Comparison of ENCODE assay signal across 1 cellular context in the genomic region with DNA sequence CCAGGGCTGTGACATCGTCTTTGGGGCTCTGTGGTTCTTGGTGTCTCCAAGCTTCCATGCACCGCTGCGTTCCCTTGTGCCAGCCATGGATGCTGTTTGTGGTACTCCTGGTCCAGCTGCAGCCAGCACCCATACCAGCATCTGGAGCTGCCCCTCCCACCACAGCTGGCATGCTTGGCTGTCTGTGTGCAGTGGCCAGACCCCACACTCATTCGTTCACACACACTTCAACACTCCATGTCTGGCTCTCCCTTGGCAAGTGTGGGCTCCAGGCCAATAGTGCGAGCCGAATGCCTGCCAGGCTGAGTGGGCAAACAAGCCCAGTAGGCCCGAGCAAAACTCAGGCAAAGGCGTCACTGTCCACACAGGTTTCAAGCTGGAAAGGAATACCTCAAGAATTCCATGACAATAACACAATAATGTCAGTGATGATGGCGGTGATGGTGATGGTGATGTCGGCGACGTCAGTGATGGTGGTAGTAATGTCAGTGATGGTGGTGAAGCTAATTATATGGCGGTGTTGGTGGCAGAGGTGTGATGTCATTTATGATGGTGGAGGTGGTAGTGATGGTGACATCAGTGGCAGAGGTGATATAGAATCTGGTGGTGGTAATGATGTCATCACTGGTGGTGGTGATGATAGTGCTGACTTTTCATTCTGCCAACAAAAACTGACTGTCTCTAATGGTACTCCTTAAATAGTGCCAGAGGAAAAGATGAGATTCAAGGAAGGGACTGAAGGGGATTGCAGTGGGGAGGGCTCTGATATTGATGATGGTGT.
A peak's percentile ranks its signal among the peaks of the same experiment; 100 is the strongest.
TF ChIP-seq lines count a peak whose summit lies in the region.

No MANE protein-coding gene starts in this region.

TF ChIP-seq in HEK293, 187 proteins besides CTCF, POLR2A, EP300 and RAD21 (continued from another document and continues in another):
- TF ChIP-seq ZNF580 (tag by site-specific recombination; IDR thresholded peaks at IDR 0.05) (no peak), ZNF423 (tag by site-specific recombination; IDR thresholded peaks at IDR 0.05) (no peak), ZNF48 (tag by site-specific recombination; IDR thresholded peaks at IDR 0.05) (no peak), ZNF350 (tag by site-specific recombination; IDR thresholded peaks at IDR 0.05) (no peak), REPIN1 (tag by site-specific recombination; IDR thresholded peaks at IDR 0.05; ENCODE audit: low read depth) (no peak), ZNF146 (tag by site-specific recombination; IDR thresholded peaks at IDR 0.05) (no peak), ZNF184 (tag by site-specific recombination; IDR thresholded peaks at IDR 0.05) (no peak), KLF1 (tag by site-specific recombination; IDR thresholded peaks at IDR 0.05) (no peak), ZNF600 (tag by site-specific recombination; IDR thresholded peaks at IDR 0.05) (no peak), PRDM1 (tag by site-specific recombination; IDR thresholded peaks at IDR 0.05) (no peak), HOXC10 (CRISPR knock-in tag; IDR thresholded peaks at IDR 0.05) (no peak), ZBTB1 (tag by site-specific recombination; IDR thresholded peaks at IDR 0.05) (no peak), ZNF394 (tag by site-specific recombination; IDR thresholded peaks at IDR 0.05; ENCODE audit: borderline replicate concordance) (no peak), ZNF223 (tag by site-specific recombination; IDR thresholded peaks at IDR 0.05) (no peak), ZNF596 (tag by site-specific recombination; IDR thresholded peaks at IDR 0.05) (no peak), HOXD13 (CRISPR knock-in tag; IDR thresholded peaks at IDR 0.05; ENCODE audit: borderline replicate concordance) (no peak), GLIS2 (tag by site-specific recombination; IDR thresholded peaks at IDR 0.05) (no peak), YY2 (tag by site-specific recombination; IDR thresholded peaks at IDR 0.05) (peak; percentile 95), RBAK (tag by site-specific recombination; IDR thresholded peaks at IDR 0.05) (peak; percentile 82; the same call in 1 of the 2 replicates), BCL11B (tag by site-specific recombination; IDR thresholded peaks at IDR 0.05; ENCODE audit: low read depth) (no peak), ZNF585B (tag by site-specific recombination; IDR thresholded peaks at IDR 0.05) (no peak), ZNF133 (tag by site-specific recombination; IDR thresholded peaks at IDR 0.05) (no peak), KLF7 (tag by site-specific recombination; IDR thresholded peaks at IDR 0.05; ENCODE audit: borderline replicate concordance) (no peak), ZNF37A (tag by site-specific recombination; IDR thresholded peaks at IDR 0.05) (no peak), ZFP3 (tag by site-specific recombination; IDR thresholded peaks at IDR 0.05; ENCODE audit: low read depth) (no peak), ZFP37 (tag by site-specific recombination; IDR thresholded peaks at IDR 0.05) (no peak), ZNF521 (tag by site-specific recombination; IDR thresholded peaks at IDR 0.05) (no peak), TRIM28 (IDR thresholded peaks at IDR 0.05; ENCODE audit: borderline replicate concordance, low read length) (no peak), ZNF112 (tag by site-specific recombination; IDR thresholded peaks at IDR 0.05) (no peak), IKZF3 (tag by site-specific recombination; IDR thresholded peaks at IDR 0.05) (no peak), ZNF19 (tag by site-specific recombination; IDR thresholded peaks at IDR 0.05; ENCODE audit: low read depth) (no peak), ZNF560 (tag by site-specific recombination; IDR thresholded peaks at IDR 0.05; ENCODE audit: borderline replicate concordance) (no peak), ZNF16 (tag by site-specific recombination; IDR thresholded peaks at IDR 0.05; ENCODE audit: low read depth) (no peak), ZNF692 (tag by site-specific recombination; IDR thresholded peaks at IDR 0.05) (no peak), ZNF488 (tag by site-specific recombination; IDR thresholded peaks at IDR 0.05) (no peak), ZNF324 (tag by site-specific recombination; IDR thresholded peaks at IDR 0.05) (no peak), OVOL3 (tag by site-specific recombination; IDR thresholded peaks at IDR 0.05) (no peak), ZNF777 (tag by site-specific recombination; IDR thresholded peaks at IDR 0.05; ENCODE audit: borderline replicate concordance) (no peak), ZNF302 (tag by site-specific recombination; IDR thresholded peaks at IDR 0.05; ENCODE audit: low read depth) (no peak), KLF8 (tag by site-specific recombination; IDR thresholded peaks at IDR 0.05) (no peak), KLF10 (tag by site-specific recombination; IDR thresholded peaks at IDR 0.05) (no peak), SALL2 (tag by site-specific recombination; IDR thresholded peaks at IDR 0.05; ENCODE audit: borderline replicate concordance) (no peak), ZNF280C (tag by site-specific recombination; IDR thresholded peaks at IDR 0.05) (no peak), ZNF391 (tag by site-specific recombination; IDR thresholded peaks at IDR 0.05; ENCODE audit: borderline replicate concordance, low read depth) (no peak)
- TF ChIP-seq, protein P1, sequence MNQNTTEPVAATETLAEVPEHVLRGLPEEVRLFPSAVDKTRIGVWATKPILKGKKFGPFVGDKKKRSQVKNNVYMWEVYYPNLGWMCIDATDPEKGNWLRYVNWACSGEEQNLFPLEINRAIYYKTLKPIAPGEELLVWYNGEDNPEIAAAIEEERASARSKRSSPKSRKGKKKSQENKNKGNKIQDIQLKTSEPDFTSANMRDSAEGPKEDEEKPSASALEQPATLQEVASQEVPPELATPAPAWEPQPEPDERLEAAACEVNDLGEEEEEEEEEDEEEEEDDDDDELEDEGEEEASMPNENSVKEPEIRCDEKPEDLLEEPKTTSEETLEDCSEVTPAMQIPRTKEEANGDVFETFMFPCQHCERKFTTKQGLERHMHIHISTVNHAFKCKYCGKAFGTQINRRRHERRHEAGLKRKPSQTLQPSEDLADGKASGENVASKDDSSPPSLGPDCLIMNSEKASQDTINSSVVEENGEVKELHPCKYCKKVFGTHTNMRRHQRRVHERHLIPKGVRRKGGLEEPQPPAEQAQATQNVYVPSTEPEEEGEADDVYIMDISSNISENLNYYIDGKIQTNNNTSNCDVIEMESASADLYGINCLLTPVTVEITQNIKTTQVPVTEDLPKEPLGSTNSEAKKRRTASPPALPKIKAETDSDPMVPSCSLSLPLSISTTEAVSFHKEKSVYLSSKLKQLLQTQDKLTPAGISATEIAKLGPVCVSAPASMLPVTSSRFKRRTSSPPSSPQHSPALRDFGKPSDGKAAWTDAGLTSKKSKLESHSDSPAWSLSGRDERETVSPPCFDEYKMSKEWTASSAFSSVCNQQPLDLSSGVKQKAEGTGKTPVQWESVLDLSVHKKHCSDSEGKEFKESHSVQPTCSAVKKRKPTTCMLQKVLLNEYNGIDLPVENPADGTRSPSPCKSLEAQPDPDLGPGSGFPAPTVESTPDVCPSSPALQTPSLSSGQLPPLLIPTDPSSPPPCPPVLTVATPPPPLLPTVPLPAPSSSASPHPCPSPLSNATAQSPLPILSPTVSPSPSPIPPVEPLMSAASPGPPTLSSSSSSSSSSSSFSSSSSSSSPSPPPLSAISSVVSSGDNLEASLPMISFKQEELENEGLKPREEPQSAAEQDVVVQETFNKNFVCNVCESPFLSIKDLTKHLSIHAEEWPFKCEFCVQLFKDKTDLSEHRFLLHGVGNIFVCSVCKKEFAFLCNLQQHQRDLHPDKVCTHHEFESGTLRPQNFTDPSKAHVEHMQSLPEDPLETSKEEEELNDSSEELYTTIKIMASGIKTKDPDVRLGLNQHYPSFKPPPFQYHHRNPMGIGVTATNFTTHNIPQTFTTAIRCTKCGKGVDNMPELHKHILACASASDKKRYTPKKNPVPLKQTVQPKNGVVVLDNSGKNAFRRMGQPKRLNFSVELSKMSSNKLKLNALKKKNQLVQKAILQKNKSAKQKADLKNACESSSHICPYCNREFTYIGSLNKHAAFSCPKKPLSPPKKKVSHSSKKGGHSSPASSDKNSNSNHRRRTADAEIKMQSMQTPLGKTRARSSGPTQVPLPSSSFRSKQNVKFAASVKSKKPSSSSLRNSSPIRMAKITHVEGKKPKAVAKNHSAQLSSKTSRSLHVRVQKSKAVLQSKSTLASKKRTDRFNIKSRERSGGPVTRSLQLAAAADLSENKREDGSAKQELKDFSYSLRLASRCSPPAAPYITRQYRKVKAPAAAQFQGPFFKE (tag by site-specific recombination; IDR thresholded peaks at IDR 0.05; ENCODE audit: borderline replicate concordance), result no peak
- TF ChIP-seq, protein P2, sequence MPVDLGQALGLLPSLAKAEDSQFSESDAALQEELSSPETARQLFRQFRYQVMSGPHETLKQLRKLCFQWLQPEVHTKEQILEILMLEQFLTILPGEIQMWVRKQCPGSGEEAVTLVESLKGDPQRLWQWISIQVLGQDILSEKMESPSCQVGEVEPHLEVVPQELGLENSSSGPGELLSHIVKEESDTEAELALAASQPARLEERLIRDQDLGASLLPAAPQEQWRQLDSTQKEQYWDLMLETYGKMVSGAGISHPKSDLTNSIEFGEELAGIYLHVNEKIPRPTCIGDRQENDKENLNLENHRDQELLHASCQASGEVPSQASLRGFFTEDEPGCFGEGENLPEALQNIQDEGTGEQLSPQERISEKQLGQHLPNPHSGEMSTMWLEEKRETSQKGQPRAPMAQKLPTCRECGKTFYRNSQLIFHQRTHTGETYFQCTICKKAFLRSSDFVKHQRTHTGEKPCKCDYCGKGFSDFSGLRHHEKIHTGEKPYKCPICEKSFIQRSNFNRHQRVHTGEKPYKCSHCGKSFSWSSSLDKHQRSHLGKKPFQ (tag by site-specific recombination; IDR thresholded peaks at IDR 0.05), result no peak
- TF ChIP-seq, protein P3, sequence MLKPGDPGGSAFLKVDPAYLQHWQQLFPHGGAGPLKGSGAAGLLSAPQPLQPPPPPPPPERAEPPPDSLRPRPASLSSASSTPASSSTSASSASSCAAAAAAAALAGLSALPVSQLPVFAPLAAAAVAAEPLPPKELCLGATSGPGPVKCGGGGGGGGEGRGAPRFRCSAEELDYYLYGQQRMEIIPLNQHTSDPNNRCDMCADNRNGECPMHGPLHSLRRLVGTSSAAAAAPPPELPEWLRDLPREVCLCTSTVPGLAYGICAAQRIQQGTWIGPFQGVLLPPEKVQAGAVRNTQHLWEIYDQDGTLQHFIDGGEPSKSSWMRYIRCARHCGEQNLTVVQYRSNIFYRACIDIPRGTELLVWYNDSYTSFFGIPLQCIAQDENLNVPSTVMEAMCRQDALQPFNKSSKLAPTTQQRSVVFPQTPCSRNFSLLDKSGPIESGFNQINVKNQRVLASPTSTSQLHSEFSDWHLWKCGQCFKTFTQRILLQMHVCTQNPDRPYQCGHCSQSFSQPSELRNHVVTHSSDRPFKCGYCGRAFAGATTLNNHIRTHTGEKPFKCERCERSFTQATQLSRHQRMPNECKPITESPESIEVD (tag by site-specific recombination; IDR thresholded peaks at IDR 0.05), result no peak
- TF ChIP-seq, protein P4, sequence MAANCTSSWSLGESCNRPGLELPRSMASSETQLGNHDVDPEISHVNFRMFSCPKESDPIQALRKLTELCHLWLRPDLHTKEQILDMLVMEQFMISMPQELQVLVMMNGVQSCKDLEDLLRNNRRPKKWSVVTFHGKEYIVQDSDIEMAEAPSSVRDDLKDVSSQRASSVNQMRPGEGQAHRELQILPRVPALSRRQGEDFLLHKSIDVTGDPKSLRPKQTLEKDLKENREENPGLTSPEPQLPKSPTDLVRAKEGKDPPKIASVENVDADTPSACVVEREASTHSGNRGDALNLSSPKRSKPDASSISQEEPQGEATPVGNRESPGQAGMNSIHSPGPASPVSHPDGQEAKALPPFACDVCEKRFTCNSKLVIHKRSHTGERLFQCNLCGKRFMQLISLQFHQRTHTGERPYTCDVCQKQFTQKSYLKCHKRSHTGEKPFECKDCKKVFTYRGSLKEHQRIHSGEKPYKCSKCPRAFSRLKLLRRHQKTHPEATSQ (tag by site-specific recombination; IDR thresholded peaks at IDR 0.05), result no peak
- TF ChIP-seq, protein P5, sequence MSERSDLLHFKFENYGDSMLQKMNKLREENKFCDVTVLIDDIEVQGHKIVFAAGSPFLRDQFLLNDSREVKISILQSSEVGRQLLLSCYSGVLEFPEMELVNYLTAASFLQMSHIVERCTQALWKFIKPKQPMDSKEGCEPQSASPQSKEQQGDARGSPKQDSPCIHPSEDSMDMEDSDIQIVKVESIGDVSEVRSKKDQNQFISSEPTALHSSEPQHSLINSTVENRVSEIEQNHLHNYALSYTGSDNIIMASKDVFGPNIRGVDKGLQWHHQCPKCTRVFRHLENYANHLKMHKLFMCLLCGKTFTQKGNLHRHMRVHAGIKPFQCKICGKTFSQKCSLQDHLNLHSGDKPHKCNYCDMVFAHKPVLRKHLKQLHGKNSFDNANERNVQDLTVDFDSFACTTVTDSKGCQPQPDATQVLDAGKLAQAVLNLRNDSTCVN (tag by site-specific recombination; optimal IDR thresholded peaks at IDR 0.05), result no peak
